Comparison of ENCODE assay signal across 9 cellular contexts in genomic region chr17:43701318-43701743, GRCh38. TPM values are rescaled to one million over a fixed set of nuclear protein-coding genes. Genes with fewer than 3 reads are reported as not detected.
DNase-seq lines count a peak whose midpoint lies in the region; ATAC-seq, FAIRE-seq and TF ChIP-seq lines count a peak whose summit lies in the region.
"Had no signal": no experiment of that assay in that cellular context is flagged by ENCODE, and none has a peak within 500 bp of the region (broad histone marks: within the 10 kb centered on the region; RNA-seq: fewer than 3 reads in every experiment).

No MANE protein-coding gene starts in this region.

- no peaks in the 10 kb centered on the region for H3K79me2 ChIP-seq in osteoblast (ENCODE audit: insufficient read depth, low read length)

- DNase-seq in GF-D8 (lab: John Stamatoyannopoulos, UW) (peak; percentile 26), HTR-8/SVneo (ENCODE audit: insufficient read length, low spot score) (peak; percentile 83), osteoblast (ENCODE audit: insufficient read length, low spot score, missing footprints) (peak; percentile 96), hippocampal formation (lab: John Stamatoyannopoulos, UW) (no peak), NCI-H524 (lab: John Stamatoyannopoulos, UW) (no peak), NCI-H446 treated with DMSO at 0.1 percent for 48 hours (lab: John Stamatoyannopoulos, UW) (no peak), GM10266 (ENCODE audit: extremely low spot score) (no peak)
- peak; percentile 74 to 75 for DNase-seq in activated T-cell treated with anti-CD3 and anti-CD28 coated beads, Interleukin-2, amount 50 U/mL, for 72 hours

- TF ChIP-seq CTCF in osteoblast (IDR thresholded peaks at IDR 0.05; ENCODE audit: extremely low read depth, low read depth, low read length) (no peak), GM10266 (IDR thresholded peaks at IDR 0.05; ENCODE audit: control insufficient read depth, insufficient read depth, low read depth, missing control alignments) (no peak)

- H2AFZ ChIP-seq in osteoblast (ENCODE audit: low read length) = no peak overlapping the region

- no peaks in the 10 kb centered on the region for H3K36me3 Mint-ChIP-seq in activated T-cell treated with anti-CD3 and anti-CD28 coated beads, Interleukin-2, amount 50 U/mL, for 72 hours (ENCODE audit: insufficient read depth in 2 of 2)

- peaks cover 22% of the 10 kb centered on the region for H3K4me1 Mint-ChIP-seq in activated T-cell treated with anti-CD3 and anti-CD28 coated beads, Interleukin-2, amount 50 U/mL, for 72 hours (ENCODE audit: low read depth)

- peak overlapping the region; percentile 57 for H3K27ac ChIP-seq in osteoblast (ENCODE audit: low read depth, low read length)

- H4K20me1 ChIP-seq in osteoblast (ENCODE audit: insufficient read depth, low read length) = no peaks in the 10 kb centered on the region

- no peak overlapping the region for H3K27ac Mint-ChIP-seq in activated T-cell treated with anti-CD3 and anti-CD28 coated beads, Interleukin-2, amount 50 U/mL, for 72 hours

- H3K9me3 Mint-ChIP-seq in activated T-cell treated with anti-CD3 and anti-CD28 coated beads, Interleukin-2, amount 50 U/mL, for 72 hours = no peaks in the 10 kb centered on the region

- ATAC-seq in activated T-cell treated with anti-CD3 and anti-CD28 coated beads, Interleukin-2, amount 50 U/mL, for 72 hours (replicated peaks in 1 of 2) = peak; percentile 93 to 95

- no peak overlapping the region for H3K4me3 ChIP-seq in osteoblast (ENCODE audit: insufficient read depth, low read length)

- peak overlapping the region; percentile 27 to 49 for H3K4me3 Mint-ChIP-seq in activated T-cell treated with anti-CD3 and anti-CD28 coated beads, Interleukin-2, amount 50 U/mL, for 72 hours

- peaks cover 3% of the 10 kb centered on the region for H3K9me3 ChIP-seq in osteoblast (ENCODE audit: low read depth, low read length)

- peak overlapping the region; percentile 69 for H3K4me2 ChIP-seq in osteoblast (ENCODE audit: insufficient read depth, low read length)

- H3K27me3 ChIP-seq in osteoblast (ENCODE audit: insufficient read depth, low read length) = peaks cover 20% of the 10 kb centered on the region

- no peaks in the 10 kb centered on the region for H3K36me3 ChIP-seq in osteoblast (ENCODE audit: insufficient read depth, low read length)

- H3K27me3 Mint-ChIP-seq in activated T-cell treated with anti-CD3 and anti-CD28 coated beads, Interleukin-2, amount 50 U/mL, for 72 hours (ENCODE audit: low read depth) = peaks cover 26% of the 10 kb centered on the region

- peaks cover 28% of the 10 kb centered on the region for H3K4me1 ChIP-seq in osteoblast (ENCODE audit: insufficient read depth, low read length)

- peak; percentile 93 for FAIRE-seq in HTR-8/SVneo (lab: Jason Lieb, UNC)
- FAIRE-seq: colon had no signal

RNA-seq across cellular contexts. Expression of gene MEOX1, which starts 39.6 kb away (rescaled TPM):
- total RNA-seq in activated T-cell treated with anti-CD3 and anti-CD28 coated beads, Interleukin-2, amount 50 U/mL, for 72 hours = under 1 TPM; 0.36 to 0.37 TPM
- total RNA-seq in osteoblast = under 0.01 TPM in 1 of 2 replicates, not detected in the other

RNA-seq across cellular contexts. Expression of gene SOST, which starts 57.3 kb away (rescaled TPM):
- total RNA-seq in activated T-cell treated with anti-CD3 and anti-CD28 coated beads, Interleukin-2, amount 50 U/mL, for 72 hours = not detected
- not detected in 2 replicates for total RNA-seq in osteoblast

Comparison
In these comparisons a context has a peak if more than half of its experiments do, and no peak if none do; other contexts are left out.
1. DNase-seq: peak in GF-D8 (single experiment), HTR-8/SVneo (single experiment), activated T-cell treated with anti-CD3 and anti-CD28 coated beads, Interleukin-2, amount 50 U/mL, for 72 hours (2 of 2) and osteoblast (single experiment); none in hippocampal formation (0 of 2), NCI-H524 (0 of 2), NCI-H446 treated with DMSO at 0.1 percent for 48 hours (single experiment) and GM10266 (single experiment).